24 cellular contexts compared by ENCODE assay signal in genomic region chr4:101417046-101417445, GRCh38.
DNase-seq lines count a peak whose midpoint lies in the region; ATAC-seq and TF ChIP-seq lines count a peak whose summit lies in the region.
"Had no signal": no experiment of that assay in that cellular context is flagged by ENCODE, and none has a peak within 500 bp of the region (broad histone marks: within the 10 kb centered on the region; RNA-seq: fewer than 3 reads in every experiment).

No MANE protein-coding gene starts in this region.

- peaks cover 3 to 5% (median 4%) of the 10 kb centered on the region in 3 donors for H3K27me3 Mint-ChIP-seq in immature natural killer cell (ENCODE audit: low read depth in 3 of 3)

- H3K27ac ChIP-seq in DND-41 (ENCODE audit: low read length) (0 out of 2 replicates have a peak overlapping the region, but pooled peaks have one; percentile 6), KMS-11 (no peak overlapping the region), brain microvascular endothelial cell (no peak overlapping the region)
- H3K27ac ChIP-seq: GM23248, HL-60 had no signal

- H3K4me1 ChIP-seq in DND-41 (ENCODE audit: insufficient read depth, low read length) (peaks cover 45% of the 10 kb centered on the region), KMS-11 (ENCODE audit: low read depth, poor library complexity, severe bottlenecking) (peaks cover 58% of the 10 kb centered on the region)

- H3K79me2 ChIP-seq in DND-41 (ENCODE audit: insufficient read depth, low read length), result no peaks in the 10 kb centered on the region
- no peaks in the 10 kb centered on the region for H3K79me2 ChIP-seq in KMS-11 (ENCODE audit: insufficient read depth, low read depth)

- in situ Hi-C loops in brain microvascular endothelial cell (cut with HindIII; ENCODE audit: low pct_ligation_motif_present, low sequenced_read_pairs), result no loop called here

- H3K36me3 Mint-ChIP-seq in immature natural killer cell, result peaks cover 0 to 8% (median 0%) of the 10 kb centered on the region in 3 donors
- H3K36me3 Mint-ChIP-seq: CD8-positive, alpha-beta memory T cell had no signal

- no peaks in the 10 kb centered on the region for H3K27me3 ChIP-seq in DND-41 (ENCODE audit: insufficient read depth, low read length, poor library complexity)
- no peaks in the 10 kb centered on the region for H3K27me3 ChIP-seq in KMS-11 (ENCODE audit: insufficient read depth, low read depth)
- no peaks in the 10 kb centered on the region for H3K27me3 ChIP-seq in brain microvascular endothelial cell (replicated peaks)

- H4K20me1 ChIP-seq in DND-41 (ENCODE audit: insufficient read depth, low read length), result peaks cover 10% of the 10 kb centered on the region
- H4K20me1 ChIP-seq in KMS-11 (ENCODE audit: insufficient read depth), result no peaks in the 10 kb centered on the region

- H3K9ac ChIP-seq in DND-41 (ENCODE audit: low read depth, low read length), result no peak overlapping the region
- H3K9ac ChIP-seq in KMS-11, result no peak overlapping the region
- H3K9ac ChIP-seq: GM23248, SK-N-SH had no signal

- H3K4me3 ChIP-seq in DND-41 (ENCODE audit: low read depth in 1 of 2, low read length in 2 of 2), result no peak overlapping the region
- H3K4me3 ChIP-seq in KMS-11 (IDR thresholded peaks at IDR 0.05; ENCODE audit: insufficient read depth, low read depth, low read length), result no peak overlapping the region
- no peak overlapping the region for H3K4me3 ChIP-seq in brain microvascular endothelial cell (ENCODE audit: low read depth, low read length)
- H3K4me3 ChIP-seq: GM23248, HAP-1 had no signal

- peak overlapping the region in 4 of 5 donors; percentile 27 to 76 (median 32) for H3K4me3 Mint-ChIP-seq in immature natural killer cell

- H3K9me3 Mint-ChIP-seq in immature natural killer cell, result no peaks in the 10 kb centered on the region
- H3K9me3 Mint-ChIP-seq: CD8-positive, alpha-beta memory T cell had no signal

- H3K9me3 ChIP-seq in DND-41 (ENCODE audit: insufficient read depth, low read length, severe bottlenecking), result peaks cover 2% of the 10 kb centered on the region
- H3K9me3 ChIP-seq: HAP-1, SK-N-SH had no signal

- no peak for TF ChIP-seq CTCF in DND-41 (IDR thresholded peaks at IDR 0.05; ENCODE audit: borderline replicate concordance, extremely low read depth, low read length, poor library complexity, severe bottlenecking)
- TF ChIP-seq CTCF in KMS-11 (conservative IDR thresholded peaks at IDR 0.05; ENCODE audit: low read depth, low read length), result no peak
- no peak for TF ChIP-seq CTCF in brain microvascular endothelial cell (IDR thresholded peaks at IDR 0.05; ENCODE audit: low read depth, low read length, missing control alignments)

- no peaks in the 10 kb centered on the region for H3K36me3 ChIP-seq in DND-41 (ENCODE audit: insufficient read depth, low read length)
- no peaks in the 10 kb centered on the region for H3K36me3 ChIP-seq in KMS-11 (ENCODE audit: insufficient read depth)
- H3K36me3 ChIP-seq in brain microvascular endothelial cell (replicated peaks), result no peaks in the 10 kb centered on the region
- H3K36me3 ChIP-seq: HAP-1 had no signal

- peaks cover 62 to 66% of the 10 kb centered on the region in 2 donors for H3K4me1 Mint-ChIP-seq in immature natural killer cell

- no peak overlapping the region for H2AFZ ChIP-seq in DND-41 (ENCODE audit: low read depth, low read length)
- H2AFZ ChIP-seq in KMS-11 (ENCODE audit: low read depth), result peak overlapping the region; percentile 40; the same call in 1 of the 2 replicates
- H2AFZ ChIP-seq: GM23248 had no signal

- peak overlapping the region; percentile 50 for H3K4me2 ChIP-seq in DND-41 (ENCODE audit: insufficient read depth, low read length)
- H3K4me2 ChIP-seq in KMS-11, result peak overlapping the region; percentile 90
- H3K4me2 ChIP-seq: SK-N-SH had no signal

- DNase-seq in activated gamma-delta T cell (lab: John Stamatoyannopoulos, UW) (peak; percentile 1), activated gamma-delta T cell treated with Interleukin-2 at 50 U/mL for 16 hours (no peak), DND-41 (no peak), immature natural killer cell (no peak), NCI-H2171 treated with DMSO at 0.1 percent for 48 hours (lab: John Stamatoyannopoulos, UW) (no peak), brain microvascular endothelial cell (no peak)
- DNase-seq: C1 segment of cervical spinal cord; CD8-positive, alpha-beta memory T cell; EL; GF-D8; GM23248; KG1; NCI-H1092 treated with DMSO at 0.1 percent for 48 hours; NCI-H1436 treated with DMSO at 0.1 percent for 48 hours; NCI-H1930; NCI-H226; NCI-H510A treated with DMSO at 0.1 percent for 48 hours; NCI-H774; SIG-M5; SK-N-SH had no signal

- no peak overlapping the region for H3K27ac Mint-ChIP-seq in immature natural killer cell
- H3K27ac Mint-ChIP-seq: CD8-positive, alpha-beta memory T cell had no signal

- ATAC-seq in DND-41 (ENCODE audit: insufficient read depth, low read depth), result no peak
- ATAC-seq: Panc1 had no signal
